16 cellular contexts compared by ENCODE assay signal in the genomic region with DNA sequence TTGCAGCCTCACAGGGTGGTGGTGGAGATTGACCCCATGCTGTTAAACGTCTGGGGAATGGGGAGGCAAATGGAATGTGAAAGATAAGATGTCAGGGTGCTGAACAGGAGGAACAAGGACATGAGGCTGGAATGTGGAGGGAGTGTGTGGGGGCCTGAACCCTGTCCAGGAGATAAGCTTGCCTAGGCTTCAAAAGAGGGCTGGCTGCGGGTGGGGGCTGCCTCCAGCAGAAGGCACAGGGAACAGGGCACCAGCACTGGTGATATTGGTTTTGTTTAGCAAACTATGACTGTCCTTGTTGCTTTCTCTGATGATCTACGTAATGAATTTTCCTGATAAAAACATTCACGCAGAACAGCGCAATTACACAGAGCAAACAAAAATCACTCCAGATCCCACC.
"Had no signal": no experiment of that assay in that cellular context is flagged by ENCODE, and none has a peak within 500 bp of the region (broad histone marks: within the 10 kb centered on the region; RNA-seq: fewer than 3 reads in every experiment).

No MANE protein-coding gene starts in this region.

- H3K27me3 ChIP-seq: neutrophil had no signal

- H3K27ac Mint-ChIP-seq: activated CD4-positive, alpha-beta memory T cell treated with anti-CD3 and anti-CD28 coated beads for 36 hours; activated CD4-positive, alpha-beta T cell treated with anti-CD3 and anti-CD28 coated beads for 36 hours; activated naive CD8-positive, alpha-beta T cell treated with anti-CD3 and anti-CD28 coated beads for 36 hours; activated T-cell treated with anti-CD3 and anti-CD28 coated beads, Interleukin-2, amount 50 U/mL, for 72 hours; type B pancreatic cell had no signal

- H3K36me3 ChIP-seq: neutrophil had no signal

- H3K4me3 Mint-ChIP-seq: activated CD4-positive, alpha-beta memory T cell treated with anti-CD3 and anti-CD28 coated beads for 36 hours; activated CD4-positive, alpha-beta T cell treated with anti-CD3 and anti-CD28 coated beads for 36 hours; activated naive CD8-positive, alpha-beta T cell treated with anti-CD3 and anti-CD28 coated beads for 36 hours; activated T-cell treated with anti-CD3 and anti-CD28 coated beads, Interleukin-2, amount 50 U/mL, for 72 hours; naive thymus-derived CD8-positive, alpha-beta T cell; type B pancreatic cell had no signal

- H3K9me3 ChIP-seq: neutrophil had no signal

- DNase-seq: activated CD4-positive, alpha-beta memory T cell treated with anti-CD3 and anti-CD28 coated beads for 36 hours; activated CD4-positive, alpha-beta T cell treated with anti-CD3 and anti-CD28 coated beads for 36 hours; activated naive CD8-positive, alpha-beta T cell treated with anti-CD3 and anti-CD28 coated beads for 36 hours; activated T-cell treated with anti-CD3 and anti-CD28 coated beads, Interleukin-2, amount 50 U/mL, for 72 hours; effector memory CD4-positive, alpha-beta T cell; foreskin keratinocyte; naive thymus-derived CD8-positive, alpha-beta T cell; retina; stimulated activated CD4-positive, alpha-beta T cell treated with anti-CD3 and anti-CD28 coated beads, Interleukin-4, amount 100 ng/mL, for 4 hours; stimulated activated naive CD8-positive, alpha-beta T cell treated with anti-CD3 and anti-CD28 coated beads, Interleukin-15, Interleukin-2, amounts not matched to agents 100 U/mL and 50 U/mL, for 24 hours; T1000 had no signal

- ATAC-seq: activated CD4-positive, alpha-beta T cell treated with anti-CD3 and anti-CD28 coated beads for 36 hours; activated T-cell treated with anti-CD3 and anti-CD28 coated beads, Interleukin-2, amount 50 U/mL, for 72 hours; foreskin keratinocyte; naive thymus-derived CD8-positive, alpha-beta T cell; stimulated activated naive CD8-positive, alpha-beta T cell treated with anti-CD3 and anti-CD28 coated beads, Interleukin-15, Interleukin-2, amounts not matched to agents 100 U/mL and 50 U/mL, for 24 hours had no signal

- H3K36me3 Mint-ChIP-seq: activated CD4-positive, alpha-beta memory T cell treated with anti-CD3 and anti-CD28 coated beads for 36 hours; activated naive CD8-positive, alpha-beta T cell treated with anti-CD3 and anti-CD28 coated beads for 36 hours; naive thymus-derived CD8-positive, alpha-beta T cell; type B pancreatic cell had no signal

- H3K9me3 Mint-ChIP-seq: activated CD4-positive, alpha-beta memory T cell treated with anti-CD3 and anti-CD28 coated beads for 36 hours; activated naive CD8-positive, alpha-beta T cell treated with anti-CD3 and anti-CD28 coated beads for 36 hours; activated T-cell treated with anti-CD3 and anti-CD28 coated beads, Interleukin-2, amount 50 U/mL, for 72 hours; naive thymus-derived CD8-positive, alpha-beta T cell; type B pancreatic cell had no signal

- H3K4me1 ChIP-seq: foreskin keratinocyte had no signal

- H3K27me3 Mint-ChIP-seq: activated CD4-positive, alpha-beta memory T cell treated with anti-CD3 and anti-CD28 coated beads for 36 hours; activated naive CD8-positive, alpha-beta T cell treated with anti-CD3 and anti-CD28 coated beads for 36 hours had no signal

- H3K4me1 Mint-ChIP-seq: activated CD4-positive, alpha-beta T cell treated with anti-CD3 and anti-CD28 coated beads for 36 hours; activated naive CD8-positive, alpha-beta T cell treated with anti-CD3 and anti-CD28 coated beads for 36 hours; naive thymus-derived CD8-positive, alpha-beta T cell had no signal

- H3K27ac ChIP-seq: foreskin keratinocyte, neutrophil, SK-N-MC, skin epidermis had no signal

- H3K4me3 ChIP-seq: lung, SK-N-MC, skin epidermis had no signal
